Comparison of ENCODE assay signal across 24 cellular contexts in the genomic region with DNA sequence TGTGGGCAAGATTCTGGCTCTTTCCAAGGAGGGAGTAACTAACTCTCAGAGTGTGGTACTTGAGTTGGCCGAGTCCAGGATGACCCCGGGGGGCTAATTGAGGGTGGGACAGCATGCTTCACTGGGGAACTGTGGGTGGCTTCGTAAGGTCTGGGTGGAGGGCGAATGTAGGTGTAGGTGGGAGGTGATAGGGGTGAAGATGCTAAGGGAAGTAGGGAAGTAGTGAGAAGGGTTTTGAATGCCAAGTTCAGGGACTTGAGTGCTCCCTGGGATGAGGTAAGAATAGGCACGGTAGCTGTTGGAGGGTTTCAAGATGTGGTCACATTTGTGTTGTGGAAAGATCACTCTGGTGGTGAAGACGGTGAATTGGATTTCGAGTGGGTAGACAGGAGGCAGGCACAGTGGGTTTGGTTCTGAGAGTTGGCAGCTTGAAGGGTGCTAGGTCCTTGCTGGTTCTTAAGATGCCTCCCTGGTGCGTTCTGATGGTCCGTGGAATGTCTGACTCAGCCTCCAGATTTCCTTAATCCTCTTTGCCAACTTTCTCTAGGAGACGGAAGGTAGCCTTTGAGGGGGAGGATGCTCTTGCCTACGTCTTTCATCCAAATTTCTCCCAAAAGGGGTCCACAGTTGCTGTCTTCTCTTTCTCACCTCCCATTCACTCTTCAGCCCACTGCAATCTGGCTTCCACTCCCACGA.
"Had no signal": no experiment of that assay in that cellular context is flagged by ENCODE, and none has a peak within 500 bp of the region (broad histone marks: within the 10 kb centered on the region; RNA-seq: fewer than 3 reads in every experiment).

No MANE protein-coding gene starts in this region.

- H3K27me3 Mint-ChIP-seq: activated naive CD4-positive, alpha-beta T cell treated with anti-CD3 and anti-CD28 coated beads, Interleukin-2, amount 50 U/mL, for 24 hours had no signal

- H3K36me3 ChIP-seq: neutrophil, pancreas, right lobe of liver, stomach, upper lobe of left lung had no signal

- H3K36me3 Mint-ChIP-seq: activated naive CD4-positive, alpha-beta T cell treated with anti-CD3 and anti-CD28 coated beads, Interleukin-2, amount 50 U/mL, for 24 hours; natural killer cell had no signal

- H3K9me3 Mint-ChIP-seq: activated naive CD4-positive, alpha-beta T cell treated with anti-CD3 and anti-CD28 coated beads, Interleukin-2, amount 50 U/mL, for 24 hours; natural killer cell had no signal

- H3K27me3 ChIP-seq: dorsolateral prefrontal cortex, pancreas, right lobe of liver, testis, upper lobe of left lung had no signal

- H3K9me3 ChIP-seq: neutrophil, pancreas, right lobe of liver, testis had no signal

- H3K4me3 ChIP-seq: dorsolateral prefrontal cortex, lung, pancreas, right lobe of liver, stomach, testis, upper lobe of left lung had no signal

- H3K27ac ChIP-seq: dorsolateral prefrontal cortex, neutrophil, pancreas, right lobe of liver, stomach, testis, upper lobe of left lung, VCaP had no signal

- H3K4me3 Mint-ChIP-seq: natural killer cell had no signal

- H3K27ac Mint-ChIP-seq: activated naive CD4-positive, alpha-beta T cell treated with anti-CD3 and anti-CD28 coated beads, Interleukin-2, amount 50 U/mL, for 24 hours; natural killer cell had no signal

- ATAC-seq: activated T-cell treated with anti-CD3 and anti-CD28 coated beads, Interleukin-2, amount 50 U/mL, for 4 hours; natural killer cell; pancreas; right lobe of liver had no signal

- DNase-seq: activated CD4-positive, alpha-beta T cell treated with anti-CD3 and anti-CD28 coated beads, Interleukin-2, amount 50 U/mL, for 1 hour; activated CD4-positive, CD25-positive, alpha-beta regulatory T cell treated with anti-CD3 and anti-CD28 coated beads, Interleukin-2, amount 50 U/mL, for 72 hours; activated CD8-positive, alpha-beta memory T cell treated with anti-CD3 and anti-CD28 coated beads, Interleukin-2, amount 50 U/mL, for 4 hours; activated effector memory CD4-positive, alpha-beta T cell treated with Interleukin-2 at 50 U/mL for 16 hours; activated T-cell treated with anti-CD3 and anti-CD28 coated beads, Interleukin-2, amount 50 U/mL, for 4 hours; caudate nucleus; dorsolateral prefrontal cortex; foreskin melanocyte; glutamatergic neuron; hippocampal formation; islet precursor cell; natural killer cell; pancreas; right lobe of liver; small intestine; stimulated activated CD4-positive, alpha-beta T cell treated with anti-CD3 and anti-CD28 coated beads, Interleukin-15, amount 100 ng/mL, for 24 hours; stimulated activated CD4-positive, alpha-beta T cell treated with anti-CD3 and anti-CD28 coated beads, Interleukin-2, amount 100 ng/mL, for 48 hours; stomach; testis; upper lobe of left lung had no signal
